In the genomic region with DNA sequence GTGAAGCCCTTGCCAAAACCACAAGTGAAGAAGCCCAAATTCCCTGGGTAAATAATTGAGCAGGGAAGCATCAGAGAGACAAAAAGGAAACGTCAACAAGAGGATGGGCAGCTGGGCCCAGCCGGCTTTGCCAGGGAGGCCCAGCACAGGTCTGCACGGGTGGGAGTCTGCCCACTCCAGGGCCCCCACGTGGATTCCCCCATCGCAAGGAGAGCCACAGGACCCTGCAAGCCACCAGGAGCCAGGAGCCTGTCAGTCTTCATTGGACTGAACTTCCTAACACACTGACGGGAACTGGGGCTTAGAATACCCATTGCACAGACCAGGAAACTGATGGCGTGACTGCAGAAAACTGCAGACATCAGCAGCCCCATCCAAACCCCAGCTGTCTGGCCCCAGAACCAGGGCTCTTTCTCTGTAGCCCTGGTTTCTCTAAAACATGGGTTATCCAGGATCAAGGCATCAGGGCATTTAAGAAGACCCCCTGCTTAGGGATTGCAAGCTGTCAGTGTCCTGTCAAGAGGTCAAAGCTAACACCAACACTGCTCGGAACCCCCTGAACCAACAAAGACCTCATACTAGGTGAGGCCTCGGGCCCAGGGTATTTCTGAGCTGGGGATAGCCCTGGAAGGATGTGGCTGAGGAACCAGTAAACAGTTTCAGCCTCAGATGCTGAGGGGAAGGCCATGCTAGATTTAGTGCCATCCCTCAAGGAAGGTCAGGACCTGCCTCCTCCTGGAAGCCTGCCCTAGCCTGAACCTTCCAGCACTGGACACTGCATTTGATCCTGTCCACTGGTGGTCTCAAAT, we compare ENCODE assay signal across 12 cellular contexts. TPM values are rescaled to one million over a fixed set of nuclear protein-coding genes. Genes with fewer than 3 reads are reported as not detected.
DNase-seq lines count a peak whose midpoint lies in the region; ATAC-seq and TF ChIP-seq lines count a peak whose summit lies in the region.
"Had no signal": no experiment of that assay in that cellular context is flagged by ENCODE, and none has a peak within 500 bp of the region (broad histone marks: within the 10 kb centered on the region; RNA-seq: fewer than 3 reads in every experiment).

No MANE protein-coding gene starts in this region.

- no peaks in the 10 kb centered on the region for H3K36me3 ChIP-seq in smooth muscle cell (ENCODE audit: low read depth)

- H2AFZ ChIP-seq in smooth muscle cell (ENCODE audit: low read depth) = peak overlapping the region; percentile 35

- no peak for DNase-seq in activated CD4-positive, alpha-beta T cell treated with anti-CD3 and anti-CD28 coated beads, Interleukin-2, amount 10 ng/mL, durations not matched to agents 7 days and 5 days
- no peak for DNase-seq in activated CD4-positive, alpha-beta T cell treated with anti-CD3 and anti-CD28 coated beads for 48 hours
- no peak for DNase-seq in T-helper 2 cell treated with Interferon-gamma antibody and Interleukin-4, amounts not matched to agents 5 μg/mL and 100 μg/mL, for 36 hours (ENCODE audit: low spot score)
- DNase-seq in effector memory CD8-positive, alpha-beta T cell = no peak
- no peak for DNase-seq in smooth muscle cell (lab: John Stamatoyannopoulos, UW; ENCODE audit: unreplicated experiment)
- DNase-seq: NCI-H510A treated with DMSO at 0.1 percent for 48 hours, right cardiac atrium, testis had no signal

- ATAC-seq in effector memory CD8-positive, alpha-beta T cell (replicated peaks) = peak; percentile 14
- ATAC-seq in GM18909 (IDR thresholded peaks at IDR 0.05; ENCODE audit: poor library complexity, unreplicated experiment) = no peak
- ATAC-seq in HG03565 (IDR thresholded peaks at IDR 0.05; ENCODE audit: unreplicated experiment) = no peak
- ATAC-seq in GM19351 (IDR thresholded peaks at IDR 0.05; ENCODE audit: unreplicated experiment) = no peak
- ATAC-seq: right cardiac atrium had no signal

- no peaks in the 10 kb centered on the region for H3K9me3 ChIP-seq in smooth muscle cell (replicated peaks; ENCODE audit: low read depth)
- H3K9me3 ChIP-seq: testis had no signal

- H3K4me3 Mint-ChIP-seq in activated CD4-positive, alpha-beta T cell treated with anti-CD3 and anti-CD28 coated beads, Interleukin-2, amount 10 ng/mL, durations not matched to agents 7 days and 5 days = peak overlapping the region; percentile 78
- H3K4me3 Mint-ChIP-seq in T-helper 2 cell treated with Interferon-gamma antibody and Interleukin-4, amounts not matched to agents 5 μg/mL and 100 μg/mL, for 36 hours = peak overlapping the region; percentile 88
- H3K4me3 Mint-ChIP-seq in effector memory CD8-positive, alpha-beta T cell = peak overlapping the region; percentile 94 to 99

- H3K27ac ChIP-seq in smooth muscle cell (ENCODE audit: low read depth) = no peak overlapping the region
- H3K27ac ChIP-seq: testis had no signal

- H3K27me3 ChIP-seq in smooth muscle cell (ENCODE audit: low read depth) = no peaks in the 10 kb centered on the region
- H3K27me3 ChIP-seq: testis had no signal

- H3K4me1 Mint-ChIP-seq in activated CD4-positive, alpha-beta T cell treated with anti-CD3 and anti-CD28 coated beads, Interleukin-2, amount 10 ng/mL, durations not matched to agents 7 days and 5 days = peaks cover 97% of the 10 kb centered on the region
- H3K4me1 Mint-ChIP-seq in T-helper 2 cell treated with Interferon-gamma antibody and Interleukin-4, amounts not matched to agents 5 μg/mL and 100 μg/mL, for 36 hours (ENCODE audit: low read depth) = peaks cover 86% of the 10 kb centered on the region
- peaks cover 83 to 87% of the 10 kb centered on the region in 2 donors for H3K4me1 Mint-ChIP-seq in effector memory CD8-positive, alpha-beta T cell (ENCODE audit: low read depth in 2 of 2)

- no peaks in the 10 kb centered on the region for H3K9me3 Mint-ChIP-seq in activated CD4-positive, alpha-beta T cell treated with anti-CD3 and anti-CD28 coated beads, Interleukin-2, amount 10 ng/mL, durations not matched to agents 7 days and 5 days
- no peaks in the 10 kb centered on the region for H3K9me3 Mint-ChIP-seq in T-helper 2 cell treated with Interferon-gamma antibody and Interleukin-4, amounts not matched to agents 5 μg/mL and 100 μg/mL, for 36 hours
- no peaks in the 10 kb centered on the region for H3K9me3 Mint-ChIP-seq in effector memory CD8-positive, alpha-beta T cell

- H3F3A ChIP-seq in smooth muscle cell (ENCODE audit: low read depth) = peaks cover 28% of the 10 kb centered on the region

- no peaks in the 10 kb centered on the region for H4K20me1 ChIP-seq in smooth muscle cell (ENCODE audit: low read depth)

- no peaks in the 10 kb centered on the region for H3K79me2 ChIP-seq in smooth muscle cell (ENCODE audit: low read depth)

- 48% methylated on average over 9 of the region's 9 CpGs for WGBS in smooth muscle cell (ENCODE audit: low lambda C conversion rate)

- H3K27me3 Mint-ChIP-seq in activated CD4-positive, alpha-beta T cell treated with anti-CD3 and anti-CD28 coated beads, Interleukin-2, amount 10 ng/mL, durations not matched to agents 7 days and 5 days = no peaks in the 10 kb centered on the region
- no peaks in the 10 kb centered on the region for H3K27me3 Mint-ChIP-seq in T-helper 2 cell treated with Interferon-gamma antibody and Interleukin-4, amounts not matched to agents 5 μg/mL and 100 μg/mL, for 36 hours (ENCODE audit: low read depth)
- no peaks in the 10 kb centered on the region for H3K27me3 Mint-ChIP-seq in effector memory CD8-positive, alpha-beta T cell

- H3K4me1 ChIP-seq in smooth muscle cell (ENCODE audit: low read depth) = peaks cover 20% of the 10 kb centered on the region
- H3K4me1 ChIP-seq: testis had no signal

- no peak overlapping the region for H3K9ac ChIP-seq in smooth muscle cell (ENCODE audit: low read depth)

- no peak for TF ChIP-seq CTCF in smooth muscle cell (IDR thresholded peaks at IDR 0.05; ENCODE audit: borderline replicate concordance, insufficient read depth, poor library complexity, severe bottlenecking)

- H3K36me3 Mint-ChIP-seq in activated CD4-positive, alpha-beta T cell treated with anti-CD3 and anti-CD28 coated beads, Interleukin-2, amount 10 ng/mL, durations not matched to agents 7 days and 5 days (ENCODE audit: low read depth) = peaks cover 78% of the 10 kb centered on the region
- H3K36me3 Mint-ChIP-seq in T-helper 2 cell treated with Interferon-gamma antibody and Interleukin-4, amounts not matched to agents 5 μg/mL and 100 μg/mL, for 36 hours (ENCODE audit: low read depth) = peaks cover 64% of the 10 kb centered on the region
- peaks cover 96% of the 10 kb centered on the region for H3K36me3 Mint-ChIP-seq in effector memory CD8-positive, alpha-beta T cell (ENCODE audit: insufficient read depth)

- H3K4me3 ChIP-seq in smooth muscle cell = peak overlapping the region; percentile 47
- H3K4me3 ChIP-seq: testis had no signal

- H3K27ac Mint-ChIP-seq in activated CD4-positive, alpha-beta T cell treated with anti-CD3 and anti-CD28 coated beads, Interleukin-2, amount 10 ng/mL, durations not matched to agents 7 days and 5 days = peak overlapping the region; percentile 96
- H3K27ac Mint-ChIP-seq in T-helper 2 cell treated with Interferon-gamma antibody and Interleukin-4, amounts not matched to agents 5 μg/mL and 100 μg/mL, for 36 hours = peak overlapping the region; percentile 84
- H3K27ac Mint-ChIP-seq in effector memory CD8-positive, alpha-beta T cell = peak overlapping the region; percentile 99

- POLR2A ChIA-PET in activated CD4-positive, alpha-beta T cell treated with anti-CD3 and anti-CD28 coated beads, Interleukin-2, amount 10 ng/mL, durations not matched to agents 7 days and 5 days (lab: Charles Lee) = no interaction called here

- CTCF ChIA-PET in activated CD4-positive, alpha-beta T cell treated with anti-CD3 and anti-CD28 coated beads, Interleukin-2, amount 10 ng/mL, durations not matched to agents 7 days and 5 days (lab: Charles Lee) = interaction anchor here (0.8 to 17.4 kb wide), 8 partner anchors 9 to 1073 kb away, joined by 3 to 192 read pairs (median 7); no protein-coding TSS in a partner anchor

- H3K4me2 ChIP-seq in smooth muscle cell = peak overlapping the region; percentile 83

RNA-seq across cellular contexts. Expression of gene BCL11B, which starts 39.4 kb away (rescaled TPM):
- total RNA-seq in activated CD4-positive, alpha-beta T cell treated with anti-CD3 and anti-CD28 coated beads, Interleukin-2, amount 10 ng/mL, durations not matched to agents 7 days and 5 days = 100 to 1,000 TPM; 115 to 116 TPM
- total RNA-seq in smooth muscle cell = 3.0 and 3.6 TPM in 2 replicates
- 0.47 and 0.56 TPM in 2 replicates for polyA plus RNA-seq in smooth muscle cell
- total RNA-seq: fibroblast of villous mesenchyme had no signal

Comparison
In these comparisons a context has a peak if more than half of its experiments do, and no peak if none do; other contexts are left out.
1. RNA of gene BCL11B, which starts 39.4 kb away (total RNA-seq): 115 to 116 TPM in activated CD4-positive, alpha-beta T cell treated with anti-CD3 and anti-CD28 coated beads, Interleukin-2, amount 10 ng/mL, durations not matched to agents 7 days and 5 days; 3.0 to 3.6 TPM in smooth muscle cell; every median in the first group is over 10 times any median in the second.
2. Peak in every context shown above with its lines, with median percentiles within 50 percentile points of each other: H3K27ac Mint-ChIP-seq and H3K4me3 Mint-ChIP-seq.